13 cellular contexts compared by ENCODE assay signal in genomic region chr7:108284349-108285017, GRCh38.
DNase-seq lines count a peak whose midpoint lies in the region; ATAC-seq, FAIRE-seq and TF ChIP-seq lines count a peak whose summit lies in the region.
"Had no signal": no experiment of that assay in that cellular context is flagged by ENCODE, and none has a peak within 500 bp of the region (broad histone marks: within the 10 kb centered on the region; RNA-seq: fewer than 3 reads in every experiment).

No MANE protein-coding gene starts in this region.

- H3K9me3 Mint-ChIP-seq in activated naive CD8-positive, alpha-beta T cell treated with anti-CD3 and anti-CD28 coated beads, Interleukin-2, amount 50 U/mL, for 24 hours, result peaks cover 4% of the 10 kb centered on the region
- H3K9me3 Mint-ChIP-seq in activated T-helper 1 cell treated with anti-CD3 and anti-CD28 coated beads, Interleukin-12 subunit alpha, Interleukin-12 subunit beta, Interleukin-2, Interleukin-4 antibody, amounts not matched to agents 30 ng/mL and 10 ng/mL and 1 ng/mL, durations not matched to agents 14 hours and 24 hours and 36 hours, result no peaks in the 10 kb centered on the region

- intact Hi-C loops in colonic mucosa (cut with DNase I), result no loop called here
- intact Hi-C loops in activated T-helper 1 cell treated with anti-CD3 and anti-CD28 coated beads, Interleukin-12 subunit alpha, Interleukin-12 subunit beta, Interleukin-2, Interleukin-4 antibody, amounts not matched to agents 30 ng/mL and 10 ng/mL and 1 ng/mL, durations not matched to agents 14 hours and 24 hours and 36 hours (cut with micrococcal nuclease), result no loop called here

- H3K27ac Mint-ChIP-seq in activated naive CD8-positive, alpha-beta T cell treated with anti-CD3 and anti-CD28 coated beads, Interleukin-2, amount 50 U/mL, for 24 hours, result peak overlapping the region; percentile 63
- H3K27ac Mint-ChIP-seq in activated T-helper 1 cell treated with anti-CD3 and anti-CD28 coated beads, Interleukin-12 subunit alpha, Interleukin-12 subunit beta, Interleukin-2, Interleukin-4 antibody, amounts not matched to agents 30 ng/mL and 10 ng/mL and 1 ng/mL, durations not matched to agents 14 hours and 24 hours and 36 hours, result no peak overlapping the region
- no peak overlapping the region for H3K27ac Mint-ChIP-seq in T-helper 17 cell

- ATAC-seq in GM18858 (IDR thresholded peaks at IDR 0.05; ENCODE audit: unreplicated experiment) (peak; percentile 57), GM21381 (IDR thresholded peaks at IDR 0.05; ENCODE audit: unreplicated experiment) (peak; percentile 51), HG03457 (IDR thresholded peaks at IDR 0.05; ENCODE audit: unreplicated experiment) (peak; percentile 71), T-helper 17 cell (no peak)
- ATAC-seq in activated naive CD8-positive, alpha-beta T cell treated with anti-CD3 and anti-CD28 coated beads, Interleukin-2, amount 50 U/mL, for 24 hours, result peak; percentile 95

- FAIRE-seq in D721Med (lab: Jason Lieb, UNC), result no peak
- FAIRE-seq: islet of Langerhans had no signal

- no peaks in the 10 kb centered on the region for H3K27me3 ChIP-seq in colonic mucosa

- no peaks in the 10 kb centered on the region for H3K4me1 ChIP-seq in colonic mucosa
- H3K4me1 ChIP-seq: prostate gland had no signal

- H3K4me1 Mint-ChIP-seq in activated naive CD8-positive, alpha-beta T cell treated with anti-CD3 and anti-CD28 coated beads, Interleukin-2, amount 50 U/mL, for 24 hours, result peaks cover 32% of the 10 kb centered on the region
- H3K4me1 Mint-ChIP-seq in activated T-helper 1 cell treated with anti-CD3 and anti-CD28 coated beads, Interleukin-12 subunit alpha, Interleukin-12 subunit beta, Interleukin-2, Interleukin-4 antibody, amounts not matched to agents 30 ng/mL and 10 ng/mL and 1 ng/mL, durations not matched to agents 14 hours and 24 hours and 36 hours (ENCODE audit: low read depth), result peaks cover 9% of the 10 kb centered on the region
- H3K4me1 Mint-ChIP-seq in T-helper 17 cell, result no peaks in the 10 kb centered on the region

- peaks cover 3% of the 10 kb centered on the region for H3K36me3 Mint-ChIP-seq in activated naive CD8-positive, alpha-beta T cell treated with anti-CD3 and anti-CD28 coated beads, Interleukin-2, amount 50 U/mL, for 24 hours (ENCODE audit: low read depth)
- no peaks in the 10 kb centered on the region for H3K36me3 Mint-ChIP-seq in activated T-helper 1 cell treated with anti-CD3 and anti-CD28 coated beads, Interleukin-12 subunit alpha, Interleukin-12 subunit beta, Interleukin-2, Interleukin-4 antibody, amounts not matched to agents 30 ng/mL and 10 ng/mL and 1 ng/mL, durations not matched to agents 14 hours and 24 hours and 36 hours (ENCODE audit: low read depth)
- no peaks in the 10 kb centered on the region for H3K36me3 Mint-ChIP-seq in T-helper 17 cell (ENCODE audit: low read depth)

- H3K27ac ChIP-seq in colonic mucosa, result no peak overlapping the region
- H3K27ac ChIP-seq: prostate gland had no signal

- H3K36me3 ChIP-seq in colonic mucosa, result no peaks in the 10 kb centered on the region
- H3K36me3 ChIP-seq: prostate gland had no signal

- no peak overlapping the region for H3K9ac ChIP-seq in colonic mucosa (ENCODE audit: low read depth in 2 of 2, low read length in 2 of 2)

- H3K9me3 ChIP-seq in colonic mucosa (no peaks in the 10 kb centered on the region), T-helper 17 cell (ENCODE audit: control insufficient read depth, low read length, poor library complexity, severe bottlenecking) (peaks cover 2% of the 10 kb centered on the region)
- H3K9me3 ChIP-seq: prostate gland had no signal

- H3K27me3 Mint-ChIP-seq in activated naive CD8-positive, alpha-beta T cell treated with anti-CD3 and anti-CD28 coated beads, Interleukin-2, amount 50 U/mL, for 24 hours, result peaks cover 5% of the 10 kb centered on the region
- H3K27me3 Mint-ChIP-seq in activated T-helper 1 cell treated with anti-CD3 and anti-CD28 coated beads, Interleukin-12 subunit alpha, Interleukin-12 subunit beta, Interleukin-2, Interleukin-4 antibody, amounts not matched to agents 30 ng/mL and 10 ng/mL and 1 ng/mL, durations not matched to agents 14 hours and 24 hours and 36 hours (ENCODE audit: insufficient read depth), result peaks cover 5% of the 10 kb centered on the region
- peaks cover 51% of the 10 kb centered on the region for H3K27me3 Mint-ChIP-seq in T-helper 17 cell

- H3K4me3 Mint-ChIP-seq in activated naive CD8-positive, alpha-beta T cell treated with anti-CD3 and anti-CD28 coated beads, Interleukin-2, amount 50 U/mL, for 24 hours, result peak overlapping the region; percentile 46
- no peak overlapping the region for H3K4me3 Mint-ChIP-seq in activated T-helper 1 cell treated with anti-CD3 and anti-CD28 coated beads, Interleukin-12 subunit alpha, Interleukin-12 subunit beta, Interleukin-2, Interleukin-4 antibody, amounts not matched to agents 30 ng/mL and 10 ng/mL and 1 ng/mL, durations not matched to agents 14 hours and 24 hours and 36 hours
- H3K4me3 Mint-ChIP-seq in T-helper 17 cell, result no peak overlapping the region

- peak; percentile 16 for DNase-seq in activated naive CD8-positive, alpha-beta T cell treated with anti-CD3 and anti-CD28 coated beads, Interleukin-2, amount 50 U/mL, for 24 hours
- no peak for DNase-seq in colonic mucosa
- DNase-seq in D721Med (ENCODE audit: insufficient read length, low spot score), result no peak
- no peak for DNase-seq in activated T-helper 1 cell treated with anti-CD3 and anti-CD28 coated beads, Interleukin-12 subunit alpha, Interleukin-12 subunit beta, Interleukin-2, Interleukin-4 antibody, amounts not matched to agents 30 ng/mL and 10 ng/mL and 1 ng/mL, durations not matched to agents 14 hours and 24 hours and 36 hours (ENCODE audit: low spot score)
- no peak for DNase-seq in T-helper 17 cell
- DNase-seq: DND-41; IMR-90; NK-92 treated with Interleukin-12 subunit alpha and Interleukin-12 subunit beta, amount 100 ng/mL, for 24 hours had no signal

- no peak overlapping the region for H3K4me3 ChIP-seq in colonic mucosa
- H3K4me3 ChIP-seq: prostate gland had no signal

- TF ChIP-seq CTCF in colonic mucosa (IDR thresholded peaks at IDR 0.05) (no peak), D721Med (IDR thresholded peaks at IDR 0.05; ENCODE audit: insufficient read depth, missing control alignments) (no peak)
